12 cellular contexts compared by ENCODE assay signal in genomic region chr1:193123751-193124150, GRCh38. TPM values are rescaled to one million over a fixed set of nuclear protein-coding genes. Genes with fewer than 3 reads are reported as not detected.
A peak's percentile ranks its signal among the peaks of the same experiment; 100 is the strongest.
DNase-seq lines count a peak whose midpoint lies in the region; ATAC-seq and TF ChIP-seq lines count a peak whose summit lies in the region.
"Had no signal": no experiment of that assay in that cellular context is flagged by ENCODE, and none has a peak within 500 bp of the region (broad histone marks: within the 10 kb centered on the region; RNA-seq: fewer than 3 reads in every experiment).

No MANE protein-coding gene starts in this region.

- POLR2A ChIA-PET in CD8-positive, alpha-beta T cell (lab: Charles Lee), result interaction anchor here (3.0 to 3.1 kb wide), 2 partner anchors 19 to 65 kb away, joined by 16 to 25 read pairs; partner anchors contain the start of genes GLRX2, RO60 and UCHL5
- POLR2A ChIA-PET in MCF 10A (lab: Yijun Ruan, JAX), result interaction anchor here (0.7 to 7.4 kb wide), 8 partner anchors 10 to 897 kb away, joined by 3 to 302 read pairs (median 12); partner anchors contain the start of genes GLRX2, RO60 and UCHL5
- POLR2A ChIA-PET in naive thymus-derived CD8-positive, alpha-beta T cell (lab: Charles Lee), result interaction anchor here (3.2 to 4.5 kb wide), 2 partner anchors 19 to 65 kb away, joined by 21 to 30 read pairs; partner anchors contain the start of genes GLRX2, RO60 and UCHL5

- no peaks in the 10 kb centered on the region for H3K9me3 Mint-ChIP-seq in CD8-positive, alpha-beta T cell
- H3K9me3 Mint-ChIP-seq in MCF 10A (ENCODE audit: unreplicated experiment), result no peaks in the 10 kb centered on the region
- no peaks in the 10 kb centered on the region for H3K9me3 Mint-ChIP-seq in naive thymus-derived CD8-positive, alpha-beta T cell

- no peak for DNase-seq in CD8-positive, alpha-beta T cell
- DNase-seq in Karpas-422, result no peak
- DNase-seq in MCF 10A (ENCODE audit: unreplicated experiment), result no peak
- DNase-seq in naive thymus-derived CD8-positive, alpha-beta T cell, result no peak
- no peak for DNase-seq in AG08395 (ENCODE audit: low spot score)
- no peak for DNase-seq in mucosa of descending colon
- DNase-seq in DMS 273 treated with DMSO at 0.1 percent for 48 hours (lab: John Stamatoyannopoulos, UW), result no peak
- DNase-seq: activated gamma-delta T cell treated with Interleukin-2 at 50 U/mL for 16 hours; SHP77; stimulated activated CD4-positive, alpha-beta T cell treated with anti-CD3 and anti-CD28 coated beads, Interleukin-12 subunit alpha, Interleukin-12 subunit beta, amount 100 ng/mL, for 4 hours; uterus had no signal

- H3K27ac ChIP-seq in CD8-positive, alpha-beta T cell (ENCODE audit: low read depth, low read length), result no peak overlapping the region
- H3K27ac ChIP-seq in Karpas-422 (ENCODE audit: low read length), result peak overlapping the region; percentile 92; the same call in 1 of the 2 replicates

- TF ChIP-seq CTCF in CD8-positive, alpha-beta T cell (IDR thresholded peaks at IDR 0.05), result no peak
- TF ChIP-seq CTCF in MCF 10A (IDR thresholded peaks at IDR 0.05; ENCODE audit: unreplicated experiment), result no peak
- no peak for TF ChIP-seq CTCF in mucosa of descending colon (IDR thresholded peaks at IDR 0.05)

- no peak overlapping the region for H3K27ac Mint-ChIP-seq in CD8-positive, alpha-beta T cell
- no peak overlapping the region for H3K27ac Mint-ChIP-seq in MCF 10A (ENCODE audit: low read depth, unreplicated experiment)
- peak overlapping the region in 6 of 10 donors; percentile 6 to 61 (median 32) for H3K27ac Mint-ChIP-seq in naive thymus-derived CD8-positive, alpha-beta T cell

- H4K20me1 ChIP-seq in Karpas-422 (ENCODE audit: insufficient read depth, low read depth, low read length), result peaks cover 10% of the 10 kb centered on the region; the same call in 1 of the 2 replicates

- H3K9ac ChIP-seq in Karpas-422 (ENCODE audit: low read length), result peak overlapping the region; percentile 87

- intact Hi-C loops in CD8-positive, alpha-beta T cell (cut with DNase I, micrococcal nuclease), result loop anchor here (2.0 to 5.0 kb wide), 5 partner anchors 315 to 1169 kb away; partner anchors contain the start of genes RGS1 (in 1 of the 2) and RGS2 (in 1 of the 2)
- intact Hi-C loops in MCF 10A (cut with micrococcal nuclease) (no loop called here), mucosa of descending colon (cut with DNase I, micrococcal nuclease) (no loop called here)

- H3K27me3 ChIP-seq in CD8-positive, alpha-beta T cell (ENCODE audit: insufficient read depth, low read length), result no peaks in the 10 kb centered on the region
- H3K27me3 ChIP-seq in Karpas-422 (ENCODE audit: low read length), result no peaks in the 10 kb centered on the region
- H3K27me3 ChIP-seq: uterus had no signal

- peak overlapping the region; percentile 92 for H3K4me2 ChIP-seq in Karpas-422 (ENCODE audit: low read depth, low read length, poor library complexity, severe bottlenecking)

- BruUV-seq in MCF 10A (replicated peaks; lab: Mats Ljungman, UMichigan), result no TSS peak

- peak overlapping the region; percentile 100 for H3K4me3 Mint-ChIP-seq in CD8-positive, alpha-beta T cell
- H3K4me3 Mint-ChIP-seq in MCF 10A (ENCODE audit: unreplicated experiment), result peak overlapping the region; percentile 91
- H3K4me3 Mint-ChIP-seq in naive thymus-derived CD8-positive, alpha-beta T cell, result peak overlapping the region; percentile 68 to 100 (median 96)

- no peaks in the 10 kb centered on the region for H3K27me3 Mint-ChIP-seq in CD8-positive, alpha-beta T cell (ENCODE audit: low read depth)
- no peaks in the 10 kb centered on the region for H3K27me3 Mint-ChIP-seq in MCF 10A (ENCODE audit: insufficient read depth, unreplicated experiment)
- H3K27me3 Mint-ChIP-seq in naive thymus-derived CD8-positive, alpha-beta T cell, result no peaks in the 10 kb centered on the region

- H3K4me3 ChIP-seq in CD8-positive, alpha-beta T cell (ENCODE audit: low read depth, low read length), result no peak overlapping the region
- H3K4me3 ChIP-seq in Karpas-422 (ENCODE audit: low read length), result peak overlapping the region; percentile 84
- no peak overlapping the region for H3K4me3 ChIP-seq in mucosa of descending colon

- peaks cover 31% of the 10 kb centered on the region for H3K36me3 Mint-ChIP-seq in CD8-positive, alpha-beta T cell
- H3K36me3 Mint-ChIP-seq in MCF 10A (ENCODE audit: insufficient read depth, unreplicated experiment), result peaks cover 31% of the 10 kb centered on the region
- peaks cover 0 to 32% (median 7%) of the 10 kb centered on the region in 3 donors for H3K36me3 Mint-ChIP-seq in naive thymus-derived CD8-positive, alpha-beta T cell

- peaks cover 62% of the 10 kb centered on the region for H3K4me1 Mint-ChIP-seq in CD8-positive, alpha-beta T cell (ENCODE audit: low read depth)
- H3K4me1 Mint-ChIP-seq in MCF 10A (ENCODE audit: insufficient read depth, unreplicated experiment), result peaks cover 20% of the 10 kb centered on the region
- H3K4me1 Mint-ChIP-seq in naive thymus-derived CD8-positive, alpha-beta T cell, result peaks cover 8 to 64% (median 50%) of the 10 kb centered on the region in 4 donors

- H2AFZ ChIP-seq in Karpas-422 (ENCODE audit: low read length), result no peak overlapping the region

- no peak for ATAC-seq in CD8-positive, alpha-beta T cell
- ATAC-seq in naive thymus-derived CD8-positive, alpha-beta T cell, result no peak
- no peak for ATAC-seq in GM18909 (IDR thresholded peaks at IDR 0.05; ENCODE audit: poor library complexity, unreplicated experiment)
- no peak for ATAC-seq in mucosa of descending colon

- no peaks in the 10 kb centered on the region for H3K9me2 ChIP-seq in Karpas-422 (replicated peaks; ENCODE audit: insufficient read depth, low read length)

- peaks cover 35% of the 10 kb centered on the region for H3K4me1 ChIP-seq in CD8-positive, alpha-beta T cell (ENCODE audit: insufficient read depth, low read length)
- peaks cover 25% of the 10 kb centered on the region for H3K4me1 ChIP-seq in Karpas-422 (ENCODE audit: low read length)
- peaks cover 18% of the 10 kb centered on the region for H3K4me1 ChIP-seq in mucosa of descending colon (ENCODE audit: low read depth)

- CTCF ChIA-PET in CD8-positive, alpha-beta T cell (lab: Charles Lee), result interaction anchor here (0.6 to 3.1 kb wide), 2 partner anchors 65 to 316 kb away, joined by 4 to 22 read pairs; partner anchors contain the start of genes RO60 and UCHL5
- CTCF ChIA-PET in MCF 10A (lab: Yijun Ruan, JAX), result interaction anchor here (0.6 to 6.0 kb wide), 6 partner anchors 12 to 61 kb away, joined by 3 to 114 read pairs (median 5); partner anchors contain the start of gene GLRX2

- H3K9me3 ChIP-seq in CD8-positive, alpha-beta T cell (ENCODE audit: low read length), result no peaks in the 10 kb centered on the region
- H3K9me3 ChIP-seq in Karpas-422 (ENCODE audit: low read length) (no peaks in the 10 kb centered on the region), mucosa of descending colon (no peaks in the 10 kb centered on the region)
- H3K9me3 ChIP-seq: uterus had no signal

- H3K79me2 ChIP-seq in Karpas-422 (ENCODE audit: low read length), result peaks cover 66% of the 10 kb centered on the region

- no peaks in the 10 kb centered on the region for H3K36me3 ChIP-seq in CD8-positive, alpha-beta T cell (ENCODE audit: insufficient read depth, low read length)
- H3K36me3 ChIP-seq in Karpas-422 (ENCODE audit: insufficient read depth, low read length), result peaks cover 25% of the 10 kb centered on the region; the same call in 1 of the 2 replicates
- H3K36me3 ChIP-seq in mucosa of descending colon (ENCODE audit: low read depth), result no peaks in the 10 kb centered on the region
- H3K36me3 ChIP-seq: uterus had no signal

RNA-seq across cellular contexts. Expression of gene CDC73, which starts 1.9 kb away (rescaled TPM):
- 10 to 100 TPM; 73.9 to 78.8 TPM for total RNA-seq in CD8-positive, alpha-beta T cell
- total RNA-seq in Karpas-422 (2014; rRNA removed; shearing (Covaris generic); ENCODE audit: low replicate concordance), result 21.1 and 37.9 TPM in 2 replicates
- total RNA-seq in MCF 10A (2022) (79.8 and 85.8 TPM in 2 replicates), mucosa of descending colon (10 to 100 TPM; 41.0 to 82.0 (median 45.3) TPM)
- total RNA-seq in naive thymus-derived CD8-positive, alpha-beta T cell, result 10 to 100 TPM; 63.4 to 63.5 TPM
- 10 to 100 TPM; 50.5 to 67.0 (median 55.0) TPM for polyA plus RNA-seq in naive thymus-derived CD8-positive, alpha-beta T cell

RNA-seq across cellular contexts. Expression of gene GLRX2, which starts 18.5 kb away (rescaled TPM):
- total RNA-seq in CD8-positive, alpha-beta T cell, result 1 to 10 TPM; 3.4 to 4.2 TPM
- total RNA-seq in Karpas-422 (2014; rRNA removed; shearing (Covaris generic); ENCODE audit: low replicate concordance), result 13.3 and 30.9 TPM in 2 replicates
- total RNA-seq in MCF 10A (2022) (59.8 and 74.2 TPM in 2 replicates), mucosa of descending colon (10 to 100 TPM; 15.2 to 28.8 (median 23.6) TPM)
- total RNA-seq in naive thymus-derived CD8-positive, alpha-beta T cell, result 10 to 100 TPM; 14.7 to 15.9 TPM
- 10 to 100 TPM in 1 of 3 donors, 1 to 10 TPM in 2; 7.0 to 12.8 (median 9.4) TPM for polyA plus RNA-seq in naive thymus-derived CD8-positive, alpha-beta T cell

Comparison
In these comparisons a context has a peak if more than half of its experiments do, and no peak if none do; other contexts are left out.
1. H3K27ac Mint-ChIP-seq: peak in naive thymus-derived CD8-positive, alpha-beta T cell (6 of 10); none in CD8-positive, alpha-beta T cell (single experiment) and MCF 10A (single experiment).
2. intact Hi-C loops: an anchor here in CD8-positive, alpha-beta T cell (2.0 to 5.0 kb wide); none called in MCF 10A and mucosa of descending colon.
3. Peak in every context shown above with its lines, with median percentiles within 50 percentile points of each other: H3K4me3 Mint-ChIP-seq.